23 cellular contexts compared by ENCODE assay signal in the genomic region with DNA sequence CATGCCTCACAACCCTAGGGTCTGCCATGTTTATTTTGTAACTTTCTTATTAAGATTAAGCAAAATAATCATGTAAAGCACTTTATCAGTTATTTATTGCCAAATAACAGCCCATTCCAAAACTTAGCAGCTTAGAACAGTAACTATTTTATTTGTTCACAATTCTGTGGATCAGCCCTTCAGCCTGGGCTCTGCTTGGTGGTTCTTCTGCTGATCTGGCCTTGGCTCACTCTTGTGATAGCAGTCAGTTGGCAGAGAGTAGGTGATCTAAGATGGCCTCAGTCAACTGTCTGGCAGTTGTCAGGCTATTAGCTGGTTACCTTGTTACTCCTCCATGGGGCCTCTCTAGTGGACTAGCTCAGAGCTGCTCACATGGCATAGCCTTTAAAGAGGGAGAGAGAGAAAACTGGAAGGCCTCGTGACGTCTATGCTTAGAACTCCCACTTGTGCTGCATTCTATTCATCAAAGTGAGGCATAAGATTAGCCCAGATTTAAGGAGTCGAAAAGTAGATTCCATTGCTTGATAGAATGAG. TPM values are rescaled to one million over a fixed set of nuclear protein-coding genes. Genes with fewer than 3 reads are reported as not detected.
DNase-seq lines count a peak whose midpoint lies in the region; ATAC-seq, FAIRE-seq and TF ChIP-seq lines count a peak whose summit lies in the region.
"Had no signal": no experiment of that assay in that cellular context is flagged by ENCODE, and none has a peak within 500 bp of the region (broad histone marks: within the 10 kb centered on the region; RNA-seq: fewer than 3 reads in every experiment).

No MANE protein-coding gene starts in this region.

- no peaks in the 10 kb centered on the region for H4K20me1 ChIP-seq in HepG2 (ENCODE audit: insufficient read depth, low read length)
- no peaks in the 10 kb centered on the region for H4K20me1 ChIP-seq in K562 (replicated peaks; ENCODE audit: control insufficient read depth, insufficient read depth, low read length)
- H4K20me1 ChIP-seq: BLaER1 treated with 17β-estradiol and CSF1 and Interleukin-3, amounts not matched to agents 10 nM and 100 nM had no signal

- TF ChIP-seq POLR2A in HepG2 (IDR thresholded peaks at IDR 0.05; ENCODE audit: insufficient read depth in 1 of 2, low read depth in 2 of 2, low read length in 2 of 2) (no peak), right lobe of liver (IDR thresholded peaks at IDR 0.05) (no peak), K562 (conservative IDR thresholded peaks at IDR 0.05) (no peak), H54 (IDR thresholded peaks at IDR 0.05; ENCODE audit: low read depth, low read length) (no peak)

- H3K9ac ChIP-seq in HepG2 (ENCODE audit: insufficient read depth, low read depth, low read length), result no peak overlapping the region
- peak overlapping the region in 1 of 2 experiments; percentile 15; a peak in 1 of 4 replicates for H3K9ac ChIP-seq in K562 (ENCODE audit: insufficient read depth in 1 of 2, low read depth in 2 of 2, low read length in 2 of 2)
- H3K9ac ChIP-seq: BLaER1 treated with 17β-estradiol and CSF1 and Interleukin-3, amounts not matched to agents 10 nM and 100 nM had no signal

- H3K4me2 ChIP-seq in HepG2 (ENCODE audit: low read depth, low read length), result no peak overlapping the region
- no peak overlapping the region for H3K4me2 ChIP-seq in K562 (ENCODE audit: insufficient read depth, low read length)
- H3K4me2 ChIP-seq: A549 had no signal

- H3K27me3 ChIP-seq in HepG2 (ENCODE audit: control insufficient read depth in 1 of 2, insufficient read depth in 2 of 2, low read length in 2 of 2) (no peaks in the 10 kb centered on the region; a peak in 1 of 5 replicates), right lobe of liver (no peaks in the 10 kb centered on the region), HL-60 (ENCODE audit: insufficient read depth, poor library complexity, severe bottlenecking) (no peaks in the 10 kb centered on the region), K562 (ENCODE audit: control insufficient read depth in 2 of 2, insufficient read depth in 2 of 2, low read length in 2 of 2) (no peaks in the 10 kb centered on the region)
- H3K27me3 ChIP-seq: BLaER1 treated with 17β-estradiol and CSF1 and Interleukin-3, amounts not matched to agents 10 nM and 100 nM had no signal

- H3K4me1 ChIP-seq in HepG2 (ENCODE audit: insufficient read depth, low read length) (no peaks in the 10 kb centered on the region), right lobe of liver (no peaks in the 10 kb centered on the region), K562 (replicated peaks in 1 of 2; ENCODE audit: control insufficient read depth in 2 of 2, insufficient read depth in 2 of 2, low read length in 2 of 2) (peaks cover 0 to 28% of the 10 kb centered on the region in 2 experiments; a peak in 4 of 5 replicates)
- H3K4me1 ChIP-seq: A549, Caco-2 had no signal

- ATAC-seq in HepG2, result no peak
- ATAC-seq in right lobe of liver, result no peak
- peak; percentile 60 for ATAC-seq in K562
- ATAC-seq: A549; CD8-positive, alpha-beta T cell; GM12878 had no signal

- no peaks in the 10 kb centered on the region for H3K9me3 ChIP-seq in HepG2 (ENCODE audit: low read length)
- H3K9me3 ChIP-seq in right lobe of liver, result no peaks in the 10 kb centered on the region
- H3K9me3 ChIP-seq in K562 (replicated peaks; ENCODE audit: control insufficient read depth, insufficient read depth, low read depth, low read length), result no peaks in the 10 kb centered on the region
- H3K9me3 ChIP-seq: A549, Caco-2 had no signal

- DNase-seq in HepG2 (ENCODE audit: low spot score) (no peak), right lobe of liver (no peak), HL-60 (ENCODE audit: low read depth in 1 of 2, low spot score in 1 of 2) (no peak), K562 (ENCODE audit: extremely low read depth in 1 of 4, low spot score in 3 of 4) (no peak), occipital lobe (lab: John Stamatoyannopoulos, UW) (no peak), H54 (ENCODE audit: insufficient read length, low spot score) (no peak), RCC 7860 (ENCODE audit: low spot score) (no peak)
- DNase-seq: AML-193; Caco-2; Calu3; CD4-positive, alpha-beta T cell; CD8-positive, alpha-beta T cell; DMS79 treated with DMSO at 0.1 percent for 48 hours had no signal

- H2AFZ ChIP-seq in HepG2 (ENCODE audit: low read length), result no peak overlapping the region
- H2AFZ ChIP-seq in K562 (ENCODE audit: low read depth, low read length), result peak overlapping the region; percentile 37

- FAIRE-seq in HepG2 (lab: Jason Lieb, UNC) (no peak), K562 (lab: Jason Lieb, UNC) (no peak), H54 (lab: Jason Lieb, UNC) (no peak), RCC 7860 (lab: Jason Lieb, UNC) (no peak)
- FAIRE-seq: A549, D721Med, G401.6, GM12878, GM12892, GM18507 had no signal

- no peaks in the 10 kb centered on the region for H3K79me2 ChIP-seq in HepG2 (ENCODE audit: insufficient read depth, low read length)
- peaks cover 81% of the 10 kb centered on the region for H3K79me2 ChIP-seq in K562 (ENCODE audit: control insufficient read depth, insufficient read depth, low read length)

- H3K4me3 ChIP-seq in HepG2 (replicated peaks in 1 of 3; ENCODE audit: insufficient read depth in 1 of 3, low read depth in 2 of 3, low read length in 3 of 3) (no peak overlapping the region), right lobe of liver (no peak overlapping the region), HL-60 (replicated peaks; ENCODE audit: insufficient read depth, low read length) (no peak overlapping the region), K562 (no peak overlapping the region)
- H3K4me3 ChIP-seq: A549; BLaER1 treated with 17β-estradiol and CSF1 and Interleukin-3, amounts not matched to agents 10 nM and 100 nM; GM12878 had no signal

- no peaks in the 10 kb centered on the region for H3K9me1 ChIP-seq in K562 (ENCODE audit: control insufficient read depth, insufficient read depth, low read length)

- CTCF ChIA-PET in HepG2 (lab: Yijun Ruan, JAX; ENCODE audit: low intra/inter-chr PET ratio, low total read pairs) (no interaction called here), K562 (lab: Yijun Ruan, JAX; ENCODE audit: low intra/inter-chr PET ratio) (no interaction called here)

- TF ChIP-seq CTCF in HepG2 (CRISPR knock-in tag; IDR thresholded peaks at IDR 0.05), result no peak
- TF ChIP-seq CTCF in right lobe of liver (IDR thresholded peaks at IDR 0.05), result no peak
- no peak for TF ChIP-seq CTCF in HL-60 (IDR thresholded peaks at IDR 0.05; ENCODE audit: insufficient read depth, low read length)
- TF ChIP-seq CTCF in K562 (IDR thresholded peaks at IDR 0.05 in 2 of 3, conservative IDR thresholded peaks at IDR 0.05 in 1 of 3; ENCODE audit: insufficient read depth in 2 of 3, low read depth in 1 of 3, low read length in 3 of 3), result no peak

- intact Hi-C loops in HepG2 (cut with micrococcal nuclease; ENCODE audit: unreplicated experiment) (no loop called here), right lobe of liver (cut with DNase I) (no loop called here), K562 (cut with micrococcal nuclease) (no loop called here)

- POLR2A ChIA-PET in HepG2 (lab: Yijun Ruan, JAX) (no interaction called here), K562 (lab: Yijun Ruan, JAX) (interaction anchor here (0.6 to 1.6 kb wide), 5 partner anchors 11 to 34 kb away, joined by 3 to 5 read pairs (median 3); no protein-coding TSS in a partner anchor)

- in situ Hi-C loops in HepG2 (cut with HindIII; ENCODE audit: extremely low pct_ligation_motif_present, low pct_unique_long_range_greater_than_20kb), result no loop called here
- in situ Hi-C loops in K562 (cut with MboI), result no loop called here

- TF ChIP-seq EP300 in HepG2 (IDR thresholded peaks at IDR 0.05; ENCODE audit: low read depth in 2 of 2, low read length in 2 of 2), result no peak
- no peak for TF ChIP-seq EP300 in HepG2 (CRISPR knock-in tag; IDR thresholded peaks at IDR 0.05; ENCODE audit: borderline replicate concordance)
- TF ChIP-seq EP300 in K562 (IDR thresholded peaks at IDR 0.05; ENCODE audit: low read length), result no peak

- WGBS in HepG2 (ENCODE audit: low lambda C conversion rate), result 0% methylated on average over 3 of the region's 3 CpGs
- 22% methylated on average over 3 of the region's 3 CpGs for WGBS in right lobe of liver (ENCODE audit: insufficient coverage, low coverage, low lambda C conversion rate, missing lambda C conversion rate)
- 14% methylated on average over 3 of the region's 3 CpGs for WGBS in K562 (ENCODE audit: insufficient coverage, low coverage, missing lambda C conversion rate)

- TF ChIP-seq RAD21 in HepG2 (CRISPR knock-in tag; IDR thresholded peaks at IDR 0.05) (no peak), K562 (CRISPR knock-in tag; conservative IDR thresholded peaks at IDR 0.05 in 1 of 2, IDR thresholded peaks at IDR 0.05 in 1 of 2) (no peak)

- no peaks in the 10 kb centered on the region for H3K36me3 ChIP-seq in HepG2 (replicated peaks in 1 of 2; ENCODE audit: control insufficient read depth in 1 of 2, insufficient read depth in 2 of 2, low read length in 2 of 2)
- no peaks in the 10 kb centered on the region for H3K36me3 ChIP-seq in right lobe of liver
- 0 out of 3 replicates have a peak, but pooled peaks cover 2% of the 10 kb centered on the region for H3K36me3 ChIP-seq in K562 (ENCODE audit: control insufficient read depth, insufficient read depth, low read length)
- H3K36me3 ChIP-seq: BLaER1 treated with 17β-estradiol and CSF1 and Interleukin-3, amounts not matched to agents 10 nM and 100 nM had no signal

- no peak overlapping the region for H3K27ac ChIP-seq in HepG2 (ENCODE audit: extremely low read length, insufficient read depth, low read length)
- H3K27ac ChIP-seq in right lobe of liver, result no peak overlapping the region
- peak overlapping the region; percentile 59; the same call in 1 of the 2 replicates for H3K27ac ChIP-seq in HL-60 (replicated peaks)
- peak overlapping the region; percentile 62; the same call in 1 of the 3 replicates for H3K27ac ChIP-seq in K562 (ENCODE audit: extremely low read depth, low read depth, low read length)
- H3K27ac ChIP-seq: 22Rv1, A549, C4-2B had no signal

- BruUV-seq in HepG2 (replicated peaks; lab: Mats Ljungman, UMichigan), result no TSS peak
- no TSS peak for BruUV-seq in K562 (replicated peaks; lab: Mats Ljungman, UMichigan)

RNA-seq across cellular contexts. Expression of gene PLCL1, which starts 54.3 kb away (rescaled TPM):
- total RNA-seq in HepG2 (2016; rRNA removed; fragmentation: Illumina TruSeq; extraction: Trizol) (not detected in 2 replicates), right lobe of liver (under 1 TPM; 0.12 to 0.37 (median 0.24) TPM), K562 (2014; rRNA removed) (6.1 and 6.2 TPM in 2 replicates), K562 (2014; rRNA removed; fragmentation: Illumina TruSeq; extraction: Trizol) (12.9 and 16.0 TPM in 2 replicates), K562 (2015; rRNA removed; fragmentation: Illumina TruSeq; extraction: Trizol) (12.0 and 12.6 TPM in 2 replicates), K562 (2021) (8.9 and 9.7 TPM in 2 replicates), occipital lobe (26.0 TPM)
- total RNA-seq in HepG2 (2016; cell fraction: cytosol; rRNA removed; fragmentation: Illumina TruSeq; extraction: Trizol; ENCODE audit: low read depth), result not detected in 2 replicates
- total RNA-seq in HepG2 (2016; cell fraction: insoluble cytoplasmic fraction; rRNA removed; fragmentation: Illumina TruSeq; extraction: Trizol), result not detected in 2 replicates
- not detected in 2 replicates for total RNA-seq in HepG2 (2016; cell fraction: membrane; rRNA removed; fragmentation: Illumina TruSeq; extraction: Trizol)
- not detected in 2 replicates for total RNA-seq in HepG2 (2016; cell fraction: nucleus; rRNA removed; fragmentation: Illumina TruSeq; extraction: Trizol)
- polyA plus RNA-seq in HepG2 (2011; rRNA removed) (not detected in 2 replicates), K562 (2011; rRNA removed) (11.2 and 17.7 TPM in 2 replicates), K562 (2014; fragmentation: Illumina TruSeq; extraction: Trizol) (8.6 and 8.9 TPM in 2 replicates), K562 (2014; fragmentation: Nextera tagmentation; extraction: Ambion mirVana) (1 to 10 TPM; 2.0 to 3.0 TPM), K562 (2014; rRNA removed) (5.1 and 8.1 TPM in 2 replicates)
- not detected in 2 replicates for polyA plus RNA-seq in HepG2 (2011; cell fraction: cytosol; rRNA removed)
- polyA plus RNA-seq in HepG2 (2011; cell fraction: nucleus; rRNA removed), result not detected in 2 replicates
- not detected in 2 replicates for polyA plus RNA-seq in HepG2 (2012)
- polyA plus RNA-seq in HepG2 (2016; cell fraction: cytosol; fragmentation: Illumina TruSeq; extraction: Trizol; ENCODE audit: low read depth), result not detected in 2 replicates
- not detected in 2 replicates for polyA plus RNA-seq in HepG2 (2016; cell fraction: insoluble cytoplasmic fraction; fragmentation: Illumina TruSeq; extraction: Trizol; ENCODE audit: low read depth)
- not detected in 2 replicates for polyA plus RNA-seq in HepG2 (2016; cell fraction: membrane; fragmentation: Illumina TruSeq; extraction: Trizol; ENCODE audit: low read depth)
- polyA plus RNA-seq in HepG2 (2016; cell fraction: nucleus; fragmentation: Illumina TruSeq; extraction: Trizol; ENCODE audit: insufficient read depth, low read depth), result not detected in 2 replicates
- polyA minus RNA-seq in HepG2 (2011; rRNA and poly(A)+ RNA removed; ENCODE audit: low replicate concordance), result 0.06 and 0.28 TPM in 2 replicates
- not detected in 2 replicates for polyA minus RNA-seq in HepG2 (2011; cell fraction: cytosol; rRNA and poly(A)+ RNA removed)
- not detected in 2 replicates for polyA minus RNA-seq in HepG2 (2011; cell fraction: nucleus; rRNA and poly(A)+ RNA removed)
- total RNA-seq in K562 (2011; cell fraction: chromatin; rRNA removed; ENCODE audit: low replicate concordance), result 12.5 and 53.5 TPM in 2 replicates
- 6.0 and 7.5 TPM in 2 replicates for total RNA-seq in K562 (2011; cell fraction: nucleolus; rRNA removed)
- 9.1 and 10.5 TPM in 2 replicates for total RNA-seq in K562 (2011; cell fraction: nucleoplasm; rRNA removed)
- polyA plus RNA-seq in K562 (2011; cell fraction: cytosol; rRNA removed), result 2.7 and 5.4 TPM in 2 replicates
- 6.1 and 8.8 TPM in 2 replicates for polyA plus RNA-seq in K562 (2011; cell fraction: nucleus; rRNA removed)
- polyA plus RNA-seq in K562 (2012), result 7.6 and 9.4 TPM in 2 replicates
- polyA minus RNA-seq in K562 (2011; rRNA and poly(A)+ RNA removed), result 60.9 and 62.3 TPM in 2 replicates
- 10.5 and 16.3 TPM in 2 replicates for polyA minus RNA-seq in K562 (2011; cell fraction: cytosol; rRNA and poly(A)+ RNA removed)
- polyA minus RNA-seq in K562 (2011; cell fraction: nucleus; rRNA and poly(A)+ RNA removed), result 28.0 and 45.5 TPM in 2 replicates
- total RNA-seq: A172 had no signal

Comparison
In these comparisons a context has a peak if more than half of its experiments do, and no peak if none do; other contexts are left out.
1. H3K27ac ChIP-seq: peak in HL-60 (single experiment) and K562 (single experiment); none in HepG2 (single experiment) and right lobe of liver (0 of 3).
2. RNA of gene PLCL1, which starts 54.3 kb away (total RNA-seq): 26.0 TPM in occipital lobe (single experiment) and 6.0 to 53.5 TPM in K562; 0.12 to 0.37 TPM in right lobe of liver and not detected in HepG2; every median in the first group is over 4 times any median in the second.